8 cellular contexts compared by ENCODE assay signal in genomic region chr10:45464958-45465567, GRCh38.
A peak's percentile ranks its signal among the peaks of the same experiment; 100 is the strongest.
DNase-seq lines count a peak whose midpoint lies in the region; ATAC-seq, FAIRE-seq and TF ChIP-seq lines count a peak whose summit lies in the region.

No MANE protein-coding gene starts in this region.

- no peaks in the 10 kb centered on the region for H3K36me3 ChIP-seq in uterus

- no peak overlapping the region for H3K4me3 ChIP-seq in uterus

- peak; percentile 93 for TF ChIP-seq CTCF in progenitor cell of endocrine pancreas (IDR thresholded peaks at IDR 0.05; ENCODE audit: unreplicated experiment)
- TF ChIP-seq CTCF in uterus (IDR thresholded peaks at IDR 0.05) = peak; percentile 72 to 83 (median 76)

- H3K4me3 Mint-ChIP-seq in progenitor cell of endocrine pancreas (ENCODE audit: low read depth) = no peak overlapping the region

- no peak for FAIRE-seq in HTR-8/SVneo (lab: Jason Lieb, UNC)

- no peaks in the 10 kb centered on the region for H3K4me1 ChIP-seq in uterus

- H3K36me3 Mint-ChIP-seq in progenitor cell of endocrine pancreas (ENCODE audit: insufficient read depth) = peaks cover 3% of the 10 kb centered on the region

- DNase-seq in DMS114 treated with DMSO at 0.1 percent for 48 hours (lab: John Stamatoyannopoulos, UW; ENCODE audit: unreplicated experiment) (peak; percentile 45), HTR-8/SVneo (ENCODE audit: insufficient read length, low spot score) (peak; percentile 85), head of caudate nucleus (peak; percentile 71 to 93 (median 86)), progenitor cell of endocrine pancreas (ENCODE audit: low spot score, unreplicated experiment) (peak; percentile 69), uterus (peak; percentile 56 to 69)
- DNase-seq in activated naive CD4-positive, alpha-beta T cell treated with anti-CD3 and anti-CD28 coated beads, Interleukin-2, amount 50 U/mL, for 16 hours = peak; percentile 78

- no peaks in the 10 kb centered on the region for H3K9me3 ChIP-seq in uterus

- no peaks in the 10 kb centered on the region for H3K27me3 Mint-ChIP-seq in progenitor cell of endocrine pancreas

- H3K27ac Mint-ChIP-seq in progenitor cell of endocrine pancreas = peak overlapping the region; percentile 60

- no peak for TF ChIP-seq POLR2A in uterus (IDR thresholded peaks at IDR 0.05)

- no peaks in the 10 kb centered on the region for H3K9me3 Mint-ChIP-seq in progenitor cell of endocrine pancreas (ENCODE audit: low read depth)

- no peak overlapping the region for H3K27ac ChIP-seq in uterus

- no peaks in the 10 kb centered on the region for H3K27me3 ChIP-seq in uterus

- peaks cover 12% of the 10 kb centered on the region for H3K4me1 Mint-ChIP-seq in progenitor cell of endocrine pancreas (ENCODE audit: low read depth)

- intact Hi-C loops in head of caudate nucleus (cut with DNase I) (loop anchor here (2.0 to 5.0 kb wide), 2 partner anchors 127 to 208 kb away; partner anchors contain the start of gene ZFAND4), uterus (cut with DNase I; ENCODE audit: low total_unique reads) (no loop called here)

- ATAC-seq in GM19468 (IDR thresholded peaks at IDR 0.05; ENCODE audit: extremely low read depth, unreplicated experiment) (peak; percentile 24), SK-N-SH treated with all-trans-retinoic acid at 6 μM for 48 hours (peak; percentile 100)

TF ChIP-seq in SK-N-SH treated with all-trans-retinoic acid at 6 μM for 48 hours, 23 proteins besides CTCF, POLR2A, EP300 and RAD21:
- TF ChIP-seq PPARA (CRISPR knock-in tag; IDR thresholded peaks at IDR 0.05; ENCODE audit: borderline replicate concordance) = no peak
